In the genomic region with DNA sequence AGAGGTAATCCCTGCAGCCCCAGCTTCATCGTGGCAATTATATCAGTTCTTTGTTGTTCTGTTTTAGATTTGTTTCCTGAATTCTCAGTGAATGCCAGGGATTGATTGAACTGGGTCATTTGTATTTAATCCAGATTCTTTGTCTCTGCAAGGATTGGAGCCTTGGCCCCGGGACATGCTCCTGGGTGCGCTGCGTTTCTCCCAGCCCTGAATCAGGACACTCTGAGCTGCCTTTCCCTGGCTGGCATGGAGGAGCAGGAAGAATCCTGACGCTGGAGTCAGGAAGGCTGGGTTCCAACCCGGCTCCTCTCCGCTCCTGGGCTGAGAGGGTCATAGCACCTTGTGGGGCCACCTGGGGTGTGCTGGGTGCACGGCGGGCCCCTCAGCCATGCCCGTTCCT, we compare ENCODE assay signal across 20 cellular contexts.
"Had no signal": no experiment of that assay in that cellular context is flagged by ENCODE, and none has a peak within 500 bp of the region (broad histone marks: within the 10 kb centered on the region; RNA-seq: fewer than 3 reads in every experiment).

No MANE protein-coding gene starts in this region.

- DNase-seq: activated CD4-positive, alpha-beta T cell treated with anti-CD3 and anti-CD28 coated beads, Interleukin-2, amount 10 ng/mL, durations not matched to agents 7 days and 5 days; activated CD8-positive, alpha-beta T cell treated with anti-CD3 and anti-CD28 coated beads, Interleukin-2, amount 10 ng/mL, durations not matched to agents 7 days and 5 days; activated naive CD4-positive, alpha-beta T cell treated with anti-CD3 and anti-CD28 coated beads, Interleukin-2, amount 10 ng/mL, durations not matched to agents 7 days and 5 days; activated naive CD8-positive, alpha-beta T cell treated with anti-CD3 and anti-CD28 coated beads, Interleukin-2, amount 50 U/mL, for 24 hours; activated T-cell treated with anti-CD3 and anti-CD28 coated beads, Interleukin-2, amount 50 U/mL, for 24 hours; aorta; dermis blood vessel endothelial cell; effector memory CD8-positive, alpha-beta T cell; foreskin fibroblast; kidney; natural killer cell; SK-N-SH; stimulated activated CD4-positive, alpha-beta T cell treated with anti-CD3 and anti-CD28 coated beads, Interleukin-12 subunit alpha, Interleukin-12 subunit beta, amount 100 ng/mL, for 4 hours; stimulated activated CD4-positive, alpha-beta T cell treated with anti-CD3 and anti-CD28 coated beads, Interleukin-2, amount 100 ng/mL, for 24 hours; stimulated activated naive CD4-positive, alpha-beta T cell treated with Interleukin-2 at 50 U/mL for 16 hours; T-helper 1 cell; T-helper 9 cell; transverse colon; uterus had no signal

- H3K4me1 ChIP-seq: breast epithelium, uterus had no signal

- ATAC-seq: activated CD8-positive, alpha-beta T cell treated with anti-CD3 and anti-CD28 coated beads, Interleukin-2, amount 10 ng/mL, durations not matched to agents 7 days and 5 days; activated naive CD8-positive, alpha-beta T cell treated with anti-CD3 and anti-CD28 coated beads, Interleukin-2, amount 50 U/mL, for 24 hours; effector memory CD8-positive, alpha-beta T cell; natural killer cell had no signal

- H3K27ac ChIP-seq: breast epithelium, transverse colon, uterus had no signal

- H3K4me3 ChIP-seq: breast epithelium, transverse colon, uterus had no signal

- H3K27me3 ChIP-seq: breast epithelium, transverse colon, uterus had no signal

- H3K36me3 ChIP-seq: breast epithelium, transverse colon, uterus had no signal

- H3K9me3 ChIP-seq: breast epithelium, SK-N-SH, transverse colon, uterus had no signal
